Comparison of ENCODE assay signal across 9 cellular contexts in genomic region chr17:7589891-7590611, GRCh38. TPM values are rescaled to one million over a fixed set of nuclear protein-coding genes. Genes with fewer than 3 reads are reported as not detected.
DNase-seq lines count a peak whose midpoint lies in the region; ATAC-seq, FAIRE-seq and TF ChIP-seq lines count a peak whose summit lies in the region.
"Had no signal": no experiment of that assay in that cellular context is flagged by ENCODE, and none has a peak within 500 bp of the region (broad histone marks: within the 10 kb centered on the region; RNA-seq: fewer than 3 reads in every experiment).

SOX15 (minus strand) TSS chr17:7590094; CDS start chr17:7589676, 418 bp downstream.

- WGBS in prostate gland, result 39% methylated on average over 23 of the region's 23 CpGs
- 61 to 63% methylated on average over 23 of the region's 23 CpGs for WGBS in aorta, 2 donors

- H3K27me3 ChIP-seq in RWPE2 (ENCODE audit: insufficient read depth, poor library complexity, severe bottlenecking) (no peaks in the 10 kb centered on the region), foreskin keratinocyte (no peaks in the 10 kb centered on the region), prostate gland (replicated peaks; ENCODE audit: insufficient read depth) (no peaks in the 10 kb centered on the region), aorta (ENCODE audit: control insufficient read depth in 1 of 2, insufficient read depth in 2 of 2, low read length in 1 of 2) (no peaks in the 10 kb centered on the region)

- intact Hi-C loops in prostate gland (cut with DNase I), result no loop called here
- intact Hi-C loops in aorta (cut with DNase I), result loop anchor here (2.0 to 5.0 kb wide), 3 partner anchors 67 to 78 kb away; no protein-coding TSS in a partner anchor

- H3K36me3 ChIP-seq in RWPE2 (ENCODE audit: low read depth) (peaks cover 65% of the 10 kb centered on the region), prostate gland (peaks cover 6 to 19% of the 10 kb centered on the region in 2 donors), aorta (ENCODE audit: control insufficient read depth in 1 of 2, insufficient read depth in 2 of 2, low read length in 1 of 2) (peaks cover 11 to 16% of the 10 kb centered on the region in 2 donors)

- TF ChIP-seq CTCF in RWPE2 (IDR thresholded peaks at IDR 0.05; ENCODE audit: poor library complexity, severe bottlenecking), result no peak
- TF ChIP-seq CTCF in foreskin keratinocyte (conservative IDR thresholded peaks at IDR 0.05), result no peak
- TF ChIP-seq CTCF in prostate gland (IDR thresholded peaks at IDR 0.05), result no peak

- TF ChIP-seq POLR2A in prostate gland (IDR thresholded peaks at IDR 0.05), result peak; percentile 36

- no peak for FAIRE-seq in HTR-8/SVneo (lab: Jason Lieb, UNC)

- H3K9me3 ChIP-seq in RWPE2 (ENCODE audit: severe bottlenecking), result no peaks in the 10 kb centered on the region
- H3K9me3 ChIP-seq in prostate gland, result no peaks in the 10 kb centered on the region
- no peaks in the 10 kb centered on the region for H3K9me3 ChIP-seq in aorta (ENCODE audit: control insufficient read depth, low read length)

- DNase-seq in EL (peak; percentile 90), RWPE2 (ENCODE audit: low spot score) (peak; percentile 85), foreskin keratinocyte (peak; percentile 84 to 95), prostate gland (ENCODE audit: low spot score) (peak; percentile 70), HTR-8/SVneo (ENCODE audit: insufficient read length, low spot score) (no peak), LoVo (ENCODE audit: low spot score) (no peak), aorta (no peak)
- DNase-seq in stimulated activated naive CD4-positive, alpha-beta T cell treated with Interleukin-2 at 50 U/mL for 16 hours (lab: John Stamatoyannopoulos, UW), result no peak
- DNase-seq: NCI-H510A had no signal

- H3K4me1 ChIP-seq in RWPE2 (ENCODE audit: insufficient read depth, poor library complexity, severe bottlenecking) (peaks cover 17% of the 10 kb centered on the region), foreskin keratinocyte (peaks cover 12% of the 10 kb centered on the region), prostate gland (replicated peaks) (peaks cover 7% of the 10 kb centered on the region), aorta (ENCODE audit: control insufficient read depth in 1 of 2, insufficient read depth in 2 of 2, low read length in 2 of 2) (no peaks in the 10 kb centered on the region)

- H3K27ac ChIP-seq in RWPE2 (ENCODE audit: poor library complexity, severe bottlenecking), result peak within 1 kb of the TSS; percentile 97
- peak within 1 kb of the TSS; percentile 88 for H3K27ac ChIP-seq in foreskin keratinocyte
- peak within 1 kb of the TSS; percentile 76 to 84 for H3K27ac ChIP-seq in prostate gland
- H3K27ac ChIP-seq in aorta (ENCODE audit: low read depth in 1 of 2, low read length in 2 of 2), result no peak within 1 kb of the TSS

- H3K4me3 ChIP-seq in RWPE2 (ENCODE audit: severe bottlenecking), result peak within 1 kb of the TSS; percentile 66
- H3K4me3 ChIP-seq in prostate gland, result peak within 1 kb of the TSS; percentile 44
- peak within 1 kb of the TSS in 1 of 2 donors; percentile 14 for H3K4me3 ChIP-seq in aorta (ENCODE audit: low read length in 2 of 2)

- ATAC-seq in RWPE2 (ENCODE audit: low read depth), result peak; percentile 43
- peak; percentile 54 for ATAC-seq in foreskin keratinocyte
- no peak for ATAC-seq in aorta (ENCODE audit: low FRiP score)

RNA-seq across cellular contexts. Expression of gene SOX15, which starts in this region (rescaled TPM):
- total RNA-seq in foreskin keratinocyte (176 and 179 TPM in 2 replicates), prostate gland (10 to 100 TPM in 1 of 2 donors, 1 to 10 TPM in 1; 6.3 to 15.0 TPM), aorta (1 to 10 TPM; 1.1 to 2.4 TPM)
- polyA plus RNA-seq in foreskin keratinocyte (263 and 273 TPM in 2 replicates), aorta (1 to 10 TPM in 1 of 2 donors, under 1 TPM in 1; 0.50 to 2.8 TPM)

Comparison
In these comparisons a context has a peak if more than half of its experiments do, and no peak if none do; other contexts are left out.
1. RNA of gene SOX15 (total RNA-seq): 176 to 179 TPM in foreskin keratinocyte; 6.3 to 15.0 TPM in prostate gland and 1.1 to 2.4 TPM in aorta; every median in the first group is over 10 times any median in the second.
2. RNA of gene SOX15 (polyA plus RNA-seq): 263 to 273 TPM in foreskin keratinocyte; 0.50 to 2.8 TPM in aorta; every median in the first group is over 10 times any median in the second.
3. DNase-seq: peak in EL (single experiment), RWPE2 (single experiment), foreskin keratinocyte (2 of 2) and prostate gland (single experiment); none in HTR-8/SVneo (single experiment), stimulated activated naive CD4-positive, alpha-beta T cell treated with Interleukin-2 at 50 U/mL for 16 hours (single experiment), LoVo (single experiment) and aorta (0 of 2).
4. H3K27ac ChIP-seq: peak in RWPE2 (single experiment), foreskin keratinocyte (single experiment) and prostate gland (2 of 2); none in aorta (0 of 2).